In the genomic region with DNA sequence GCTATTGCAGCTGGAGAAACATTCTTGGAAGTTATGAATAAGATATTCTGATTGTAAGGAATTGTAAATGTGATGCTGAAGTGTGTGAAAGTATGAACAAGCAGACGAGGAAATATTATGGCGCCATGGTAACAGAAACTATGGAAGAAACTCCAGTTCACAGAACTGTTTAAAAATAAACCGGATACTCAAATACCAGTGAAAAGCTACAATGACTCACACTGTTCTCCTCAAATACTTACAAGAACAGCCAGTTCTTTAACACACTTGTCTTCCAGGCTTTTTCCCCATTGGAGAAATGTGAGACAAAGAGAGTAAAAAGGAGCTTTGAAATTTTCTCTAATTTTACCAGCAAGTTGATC, we compare ENCODE assay signal across 8 cellular contexts.
DNase-seq lines count a peak whose midpoint lies in the region; ATAC-seq and TF ChIP-seq lines count a peak whose summit lies in the region.

No MANE protein-coding gene starts in this region.

- peaks cover 82% of the 10 kb centered on the region for H3K4me1 Mint-ChIP-seq in activated T-cell treated with anti-CD3 and anti-CD28 coated beads, Interleukin-2, amount 50 U/mL, for 4 hours (ENCODE audit: low read depth)
- H3K4me1 Mint-ChIP-seq in CD8-positive, alpha-beta memory T cell, result peaks cover 54 to 83% (median 69%) of the 10 kb centered on the region in 3 donors

- H3K4me1 ChIP-seq in right cardiac atrium (ENCODE audit: control insufficient read depth, insufficient read depth, low read length) (peaks cover 59% of the 10 kb centered on the region), spleen (peaks cover 58 to 100% (median 100%) of the 10 kb centered on the region in 6 donors)
- H3K4me1 ChIP-seq in CD8-positive, alpha-beta memory T cell (ENCODE audit: insufficient read depth, low read length), result peaks cover 13% of the 10 kb centered on the region

- no peak for TF ChIP-seq CTCF in spleen (IDR thresholded peaks at IDR 0.05 in 8 of 11, conservative IDR thresholded peaks at IDR 0.05 in 3 of 11)

- H3K27ac Mint-ChIP-seq in CD8-positive, alpha-beta memory T cell, result peak overlapping the region in 4 of 8 donors; percentile 0 to 62 (median 20)

- CTCF ChIA-PET in CD8-positive, alpha-beta memory T cell (lab: Charles Lee), result interaction anchor here (0.6 to 0.7 kb wide), 2 partner anchors 98 to 928 kb away, joined by 3 read pairs; no protein-coding TSS in a partner anchor

- peak overlapping the region; percentile 44 for H3K27ac ChIP-seq in adipose tissue (ENCODE audit: low read depth, low read length)
- H3K27ac ChIP-seq in right cardiac atrium (ENCODE audit: low read length), result peak overlapping the region; percentile 98
- H3K27ac ChIP-seq in spleen, result peak overlapping the region; percentile 4 to 94 (median 88)
- H3K27ac ChIP-seq in CD8-positive, alpha-beta memory T cell (ENCODE audit: low read depth, low read length), result no peak overlapping the region

- WGBS in adipose tissue, 3 donors, result 21 to 36% (median 24%) methylated on average over 3 of the region's 3 CpGs
- WGBS in right cardiac atrium, result 12% methylated on average over 3 of the region's 3 CpGs
- 34 to 48% (median 40%) methylated on average over 3 of the region's 3 CpGs for WGBS in spleen, 5 donors

- peaks cover 9% of the 10 kb centered on the region for H3K36me3 Mint-ChIP-seq in activated T-cell treated with anti-CD3 and anti-CD28 coated beads, Interleukin-2, amount 50 U/mL, for 4 hours (ENCODE audit: insufficient read depth)
- H3K36me3 Mint-ChIP-seq in CD8-positive, alpha-beta memory T cell, result peaks cover 0 to 7% (median 2%) of the 10 kb centered on the region in 3 donors

- H3K9me3 ChIP-seq in right cardiac atrium (ENCODE audit: control insufficient read depth, low read length) (no peaks in the 10 kb centered on the region), spleen (no peaks in the 10 kb centered on the region)
- H3K9me3 ChIP-seq in CD8-positive, alpha-beta memory T cell (ENCODE audit: low read length), result no peaks in the 10 kb centered on the region

- POLR2A ChIA-PET in CD8-positive, alpha-beta memory T cell (lab: Charles Lee), result no interaction called here

- intact Hi-C loops in right cardiac atrium (cut with DNase I), result no loop called here
- intact Hi-C loops in spleen (cut with DNase I; ENCODE audit: low total_unique reads), result no loop called here

- no peaks in the 10 kb centered on the region for H3K9me3 Mint-ChIP-seq in activated T-cell treated with anti-CD3 and anti-CD28 coated beads, Interleukin-2, amount 50 U/mL, for 4 hours
- H3K9me3 Mint-ChIP-seq in CD8-positive, alpha-beta memory T cell, result no peaks in the 10 kb centered on the region

- no peak for DNase-seq in activated T-cell treated with anti-CD3 and anti-CD28 coated beads, Interleukin-2, amount 50 U/mL, for 4 hours
- DNase-seq in activated T-cell treated with anti-CD3 and anti-CD28 coated beads for 4 hours (no peak), right cardiac atrium (no peak), spleen (no peak), NCI-H82 treated with DMSO at 0.1 percent for 48 hours (lab: John Stamatoyannopoulos, UW; ENCODE audit: unreplicated experiment) (no peak)
- no peak for DNase-seq in CD8-positive, alpha-beta memory T cell

- H3K36me3 ChIP-seq in spleen, result no peaks in the 10 kb centered on the region
- H3K36me3 ChIP-seq in CD8-positive, alpha-beta memory T cell (ENCODE audit: insufficient read depth, low read length), result no peaks in the 10 kb centered on the region

- no peak for TF ChIP-seq POLR2A in spleen (IDR thresholded peaks at IDR 0.05)

- H3K27me3 Mint-ChIP-seq in activated T-cell treated with anti-CD3 and anti-CD28 coated beads, Interleukin-2, amount 50 U/mL, for 4 hours (ENCODE audit: low read depth), result no peaks in the 10 kb centered on the region
- peaks cover 0 to 2% of the 10 kb centered on the region in 2 donors for H3K27me3 Mint-ChIP-seq in CD8-positive, alpha-beta memory T cell

- ATAC-seq in activated T-cell treated with anti-CD3 and anti-CD28 coated beads, Interleukin-2, amount 50 U/mL, for 4 hours, result peak in 1 of 2 donors; percentile 55
- ATAC-seq in right cardiac atrium, result peak; percentile 68 to 79
- no peak for ATAC-seq in GM21360 (IDR thresholded peaks at IDR 0.05; ENCODE audit: unreplicated experiment)

- H3K4me3 ChIP-seq in right cardiac atrium (ENCODE audit: low read length), result no peak overlapping the region
- H3K4me3 ChIP-seq in spleen, result peak overlapping the region in 3 of 8 donors; percentile 19 to 48 (median 24)
- no peak overlapping the region for H3K4me3 ChIP-seq in CD8-positive, alpha-beta memory T cell (ENCODE audit: low read length)

- H3K4me3 Mint-ChIP-seq in activated T-cell treated with anti-CD3 and anti-CD28 coated beads, Interleukin-2, amount 50 U/mL, for 4 hours, result peak overlapping the region; percentile 41
- peak overlapping the region in 2 of 7 donors; percentile 17 to 22 for H3K4me3 Mint-ChIP-seq in CD8-positive, alpha-beta memory T cell

- H3K27me3 ChIP-seq in right cardiac atrium (ENCODE audit: control insufficient read depth, insufficient read depth), result no peaks in the 10 kb centered on the region
- no peaks in the 10 kb centered on the region for H3K27me3 ChIP-seq in spleen (replicated peaks in 1 of 7)
- no peaks in the 10 kb centered on the region for H3K27me3 ChIP-seq in CD8-positive, alpha-beta memory T cell (ENCODE audit: insufficient read depth, low read length, poor library complexity, severe bottlenecking)
